ENCODE assay signal across 7 cellular contexts in the genomic region with DNA sequence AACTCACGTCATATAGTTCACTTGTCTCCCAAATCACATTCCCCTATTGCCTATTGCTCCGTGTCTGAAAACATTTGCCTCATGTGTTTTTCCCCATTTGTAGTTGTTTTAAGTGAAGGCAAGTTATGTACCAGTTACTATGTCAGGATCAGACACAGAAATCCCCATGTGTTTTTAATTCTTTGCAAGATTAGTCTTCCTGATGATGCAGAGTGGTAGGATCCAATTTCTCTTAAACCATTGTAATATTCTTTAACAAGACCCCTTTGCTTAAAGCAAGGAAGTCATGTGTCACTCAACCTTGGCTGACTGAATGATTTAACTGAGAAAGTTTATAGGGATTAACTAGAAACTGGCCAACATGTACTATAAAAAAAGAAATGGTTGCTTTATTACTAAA.
"Had no signal": no experiment of that assay in that cellular context is flagged by ENCODE, and none has a peak within 500 bp of the region (broad histone marks: within the 10 kb centered on the region; RNA-seq: fewer than 3 reads in every experiment).

No MANE protein-coding gene starts in this region.

- H3K4me2 ChIP-seq: GM23338, KMS-11 had no signal

- ATAC-seq: GM23338, HepG2 had no signal

- H2AFZ ChIP-seq: GM23338 had no signal

- DNase-seq: H9, HCEC 1CT, KBM-7 had no signal

- H3K27ac ChIP-seq: HL-60, KMS-11 had no signal

- H3K4me3 ChIP-seq: GM23338 had no signal
